In genomic region chr2:203812294-203813221, GRCh38 we compare ENCODE assay signal across 11 cellular contexts. TPM values are rescaled to one million over a fixed set of nuclear protein-coding genes. Genes with fewer than 3 reads are reported as not detected.
DNase-seq lines count a peak whose midpoint lies in the region; ATAC-seq and TF ChIP-seq lines count a peak whose summit lies in the region.
"Had no signal": no experiment of that assay in that cellular context is flagged by ENCODE, and none has a peak within 500 bp of the region (broad histone marks: within the 10 kb centered on the region; RNA-seq: fewer than 3 reads in every experiment).

No MANE protein-coding gene starts in this region.

- DNase-seq in MCF 10A (ENCODE audit: unreplicated experiment) (no peak), breast epithelium (ENCODE audit: low spot score in 2 of 2) (no peak), right lobe of liver (no peak), NCI-H1105 (lab: John Stamatoyannopoulos, UW) (no peak), GM10248 (ENCODE audit: extremely low spot score) (no peak)
- DNase-seq in NK-92 treated with Interleukin-12 subunit alpha and Interleukin-12 subunit beta, amount 100 ng/mL, for 24 hours (lab: John Stamatoyannopoulos, UW) = no peak
- DNase-seq: NCI-H187 treated with DMSO at 0.1 percent for 48 hours had no signal

- no peak for ATAC-seq in activated T-helper 17 cell treated with anti-CD3 and anti-CD28 coated beads, Interleukin-2, amount 50 U/mL, for 72 hours (replicated peaks)
- ATAC-seq in right lobe of liver = peak in 1 of 4 donors; percentile 41
- no peak for ATAC-seq in GM19035 (IDR thresholded peaks at IDR 0.05; ENCODE audit: unreplicated experiment)

- H3K9me3 ChIP-seq in breast epithelium = no peaks in the 10 kb centered on the region
- no peaks in the 10 kb centered on the region for H3K9me3 ChIP-seq in right lobe of liver
- H3K9me3 ChIP-seq: left lung had no signal

- no peak overlapping the region for H3K4me3 Mint-ChIP-seq in MCF 10A (ENCODE audit: unreplicated experiment)
- H3K4me3 Mint-ChIP-seq in activated T-helper 17 cell treated with anti-CD3 and anti-CD28 coated beads, Interleukin-2, amount 50 U/mL, for 72 hours = peak overlapping the region; percentile 50

- POLR2A ChIA-PET in MCF 10A (lab: Yijun Ruan, JAX) = interaction anchor here (1.0 to 1.8 kb wide), 2 partner anchors 19 to 127 kb away, joined by 5 to 6 read pairs; no protein-coding TSS in a partner anchor
- POLR2A ChIA-PET in GM10248 (lab: Yijun Ruan, JAX) = no interaction called here

- TF ChIP-seq CTCF in MCF 10A (IDR thresholded peaks at IDR 0.05; ENCODE audit: unreplicated experiment) (no peak), breast epithelium (IDR thresholded peaks at IDR 0.05) (no peak), right lobe of liver (IDR thresholded peaks at IDR 0.05) (no peak), GM10248 (IDR thresholded peaks at IDR 0.05; ENCODE audit: control extremely low read depth, extremely low read depth, low read depth, missing control alignments) (no peak)

- 79% methylated on average over 10 of the region's 11 CpGs for WGBS in right lobe of liver (ENCODE audit: insufficient coverage, low coverage, low lambda C conversion rate, missing lambda C conversion rate)

- intact Hi-C loops in MCF 10A (cut with micrococcal nuclease) (loop anchor here (10.0 kb wide), 1 partner anchor 358 kb away; no protein-coding TSS in a partner anchor), breast epithelium (cut with DNase I; ENCODE audit: low total_unique reads) (loop anchor here (10.0 kb wide), 1 partner anchor 328 kb away; no protein-coding TSS in a partner anchor), right lobe of liver (cut with DNase I) (no loop called here)

- H3K9me3 Mint-ChIP-seq in MCF 10A (ENCODE audit: unreplicated experiment) = no peaks in the 10 kb centered on the region
- H3K9me3 Mint-ChIP-seq in activated T-helper 17 cell treated with anti-CD3 and anti-CD28 coated beads, Interleukin-2, amount 50 U/mL, for 72 hours = no peaks in the 10 kb centered on the region

- H3K27ac ChIP-seq in breast epithelium = peak overlapping the region in 1 of 2 donors; percentile 55
- peak overlapping the region in 2 of 3 donors; percentile 21 to 60 for H3K27ac ChIP-seq in right lobe of liver
- H3K27ac ChIP-seq: C4-2B had no signal

- H3K27me3 ChIP-seq in breast epithelium (no peaks in the 10 kb centered on the region), right lobe of liver (no peaks in the 10 kb centered on the region)
- H3K27me3 ChIP-seq: left lung had no signal

- BruUV-seq in MCF 10A (replicated peaks; lab: Mats Ljungman, UMichigan) = no TSS peak

- CTCF ChIA-PET in MCF 10A (lab: Yijun Ruan, JAX) = interaction anchor here (0.6 to 5.6 kb wide), 6 partner anchors 97 to 587 kb away, joined by 3 to 93 read pairs (median 17); no protein-coding TSS in a partner anchor
- CTCF ChIA-PET in GM10248 (lab: Yijun Ruan, JAX) = interaction anchor here (1.0 to 4.8 kb wide), 6 partner anchors 9 to 327 kb away, joined by 3 to 63 read pairs (median 3); no protein-coding TSS in a partner anchor

- H3K36me3 ChIP-seq in breast epithelium = no peaks in the 10 kb centered on the region
- H3K36me3 ChIP-seq in right lobe of liver = no peaks in the 10 kb centered on the region
- H3K36me3 ChIP-seq: left lung had no signal

- TF ChIP-seq POLR2A in breast epithelium (IDR thresholded peaks at IDR 0.05) (no peak), right lobe of liver (IDR thresholded peaks at IDR 0.05) (no peak)

- H3K4me1 Mint-ChIP-seq in MCF 10A (ENCODE audit: insufficient read depth, unreplicated experiment) = peaks cover 27% of the 10 kb centered on the region
- H3K4me1 Mint-ChIP-seq in activated T-helper 17 cell treated with anti-CD3 and anti-CD28 coated beads, Interleukin-2, amount 50 U/mL, for 72 hours = peaks cover 44% of the 10 kb centered on the region

- H3K36me3 Mint-ChIP-seq in MCF 10A (ENCODE audit: insufficient read depth, unreplicated experiment) = no peaks in the 10 kb centered on the region
- H3K36me3 Mint-ChIP-seq in activated T-helper 17 cell treated with anti-CD3 and anti-CD28 coated beads, Interleukin-2, amount 50 U/mL, for 72 hours (ENCODE audit: low read depth) = no peaks in the 10 kb centered on the region

- peak overlapping the region; percentile 86 for H3K27ac Mint-ChIP-seq in MCF 10A (ENCODE audit: low read depth, unreplicated experiment)
- H3K27ac Mint-ChIP-seq in activated T-helper 17 cell treated with anti-CD3 and anti-CD28 coated beads, Interleukin-2, amount 50 U/mL, for 72 hours = peak overlapping the region; percentile 88

- H3K27me3 Mint-ChIP-seq in MCF 10A (ENCODE audit: insufficient read depth, unreplicated experiment) = no peaks in the 10 kb centered on the region
- H3K27me3 Mint-ChIP-seq in activated T-helper 17 cell treated with anti-CD3 and anti-CD28 coated beads, Interleukin-2, amount 50 U/mL, for 72 hours = no peaks in the 10 kb centered on the region

- no peaks in the 10 kb centered on the region for H3K4me1 ChIP-seq in breast epithelium
- H3K4me1 ChIP-seq in right lobe of liver = peaks cover 0 to 42% (median 7%) of the 10 kb centered on the region in 4 donors

- H3K4me3 ChIP-seq in breast epithelium = no peak overlapping the region
- no peak overlapping the region for H3K4me3 ChIP-seq in right lobe of liver
- H3K4me3 ChIP-seq: left lung had no signal

RNA-seq across cellular contexts. Expression of gene CTLA4, which starts 55.0 kb away (rescaled TPM):
- total RNA-seq in MCF 10A (2022) (not detected in 2 replicates), breast epithelium (1 to 10 TPM in 1 of 3 donors, under 1 TPM in 2; 0.64 to 1.8 (median 0.98) TPM), right lobe of liver (not detected)
- total RNA-seq in activated T-helper 17 cell treated with anti-CD3 and anti-CD28 coated beads, Interleukin-2, amount 50 U/mL, for 72 hours = 100 to 1,000 TPM; 282 to 334 TPM

Comparison
In these comparisons a context has a peak if more than half of its experiments do, and no peak if none do; other contexts are left out.
1. RNA of gene CTLA4, which starts 55.0 kb away (total RNA-seq): 282 to 334 TPM in activated T-helper 17 cell treated with anti-CD3 and anti-CD28 coated beads, Interleukin-2, amount 50 U/mL, for 72 hours; 0.64 to 1.8 TPM in breast epithelium, not detected in MCF 10A and not detected in right lobe of liver; every median in the first group is over 100 times any median in the second.
2. intact Hi-C loops: an anchor here in MCF 10A (10.0 kb wide) and breast epithelium (10.0 kb wide); none called in right lobe of liver.